ENCODE assay signal across 14 cellular contexts in genomic region chr19:46303345-46303701, GRCh38. TPM values are rescaled to one million over a fixed set of nuclear protein-coding genes. Genes with fewer than 3 reads are reported as not detected.
DNase-seq lines count a peak whose midpoint lies in the region; ATAC-seq and TF ChIP-seq lines count a peak whose summit lies in the region.
"Had no signal": no experiment of that assay in that cellular context is flagged by ENCODE, and none has a peak within 500 bp of the region (broad histone marks: within the 10 kb centered on the region; RNA-seq: fewer than 3 reads in every experiment).

No MANE protein-coding gene starts in this region.

- in situ Hi-C loops in ACHN (cut with HindIII; ENCODE audit: low pct_ligation_motif_present, low pct_unique_long_range_greater_than_20kb, low sequenced_read_pairs): no loop called here

- peaks cover 39% of the 10 kb centered on the region for H3K36me3 Mint-ChIP-seq in nephron progenitor cell (ENCODE audit: low read depth)

- H3K4me1 ChIP-seq in esophagus (ENCODE audit: control insufficient read depth in 2 of 2, insufficient read depth in 2 of 2, low read length in 1 of 2) (peaks cover 2 to 5% of the 10 kb centered on the region in 2 donors), upper lobe of right lung (peaks cover 41% of the 10 kb centered on the region)

- H3K9me3 Mint-ChIP-seq in nephron progenitor cell: peaks cover 27% of the 10 kb centered on the region

- H3K9me3 ChIP-seq in esophagus (ENCODE audit: control insufficient read depth in 2 of 2, insufficient read depth in 1 of 2, low read depth in 1 of 2, low read length in 1 of 2): no peaks in the 10 kb centered on the region
- no peaks in the 10 kb centered on the region for H3K9me3 ChIP-seq in upper lobe of right lung

- no peaks in the 10 kb centered on the region for H3K27me3 Mint-ChIP-seq in nephron progenitor cell (ENCODE audit: low read depth, poor library complexity)

- H3K27me3 ChIP-seq in esophagus (ENCODE audit: control insufficient read depth in 1 of 2, insufficient read depth in 2 of 2, low read length in 2 of 2) (no peaks in the 10 kb centered on the region), upper lobe of right lung (no peaks in the 10 kb centered on the region)
- H3K27me3 ChIP-seq: SJSA1 had no signal

- 71 to 76% methylated on average over 9 of the region's 9 CpGs for WGBS in esophagus, 2 donors

- intact Hi-C loops in upper lobe of right lung (cut with DNase I): no loop called here

- H3K36me3 ChIP-seq in esophagus (ENCODE audit: control insufficient read depth in 2 of 2, insufficient read depth in 2 of 2, low read length in 1 of 2): no peaks in the 10 kb centered on the region
- peaks cover 29% of the 10 kb centered on the region for H3K36me3 ChIP-seq in upper lobe of right lung
- H3K36me3 ChIP-seq: SJSA1, WERI-Rb-1 had no signal

- DNase-seq in NCI-H345 (lab: John Stamatoyannopoulos, UW) (peak; percentile 9), NCI-H345 treated with DMSO at 0.1 percent for 48 hours (lab: John Stamatoyannopoulos, UW; ENCODE audit: unreplicated experiment) (no peak), nephron progenitor cell (no peak), upper lobe of right lung (peak; percentile 70), ACHN (no peak), NCI-H510A (lab: John Stamatoyannopoulos, UW) (no peak)
- no peak for DNase-seq in stimulated activated CD4-positive, alpha-beta T cell treated with anti-CD3 and anti-CD28 coated beads, Interleukin-12 subunit alpha, Interleukin-12 subunit beta, amount 100 ng/mL, for 4 hours
- DNase-seq: 8988T; amniotic stem cell; NCI-H748 treated with DMSO at 0.1 percent for 48 hours; stimulated activated naive B cell treated with anti-CD40 and anti-IgM and Interleukin-4, amounts not matched to agents 10 μg/mL and 1 μg/mL and 100 μg/mL, for 72 hours; WERI-Rb-1 had no signal

- H3K27ac ChIP-seq in esophagus (ENCODE audit: low read depth in 2 of 2, low read length in 1 of 2) (peak overlapping the region; percentile 62 to 67), upper lobe of right lung (peak overlapping the region; percentile 91)
- H3K27ac ChIP-seq: SJSA1, WERI-Rb-1 had no signal

- H3K4me1 Mint-ChIP-seq in nephron progenitor cell: peaks cover 48% of the 10 kb centered on the region

- H3K4me3 ChIP-seq in esophagus (ENCODE audit: low read depth in 1 of 2, low read length in 2 of 2) (no peak overlapping the region), upper lobe of right lung (no peak overlapping the region)
- H3K4me3 ChIP-seq: SJSA1 had no signal

- no peak overlapping the region for H3K27ac Mint-ChIP-seq in nephron progenitor cell
- H3K27ac Mint-ChIP-seq: stimulated activated naive B cell treated with anti-CD40 and anti-IgM and Interleukin-4, amounts not matched to agents 10 μg/mL and 1 μg/mL and 100 μg/mL, for 72 hours had no signal

- TF ChIP-seq CTCF in nephron progenitor cell (IDR thresholded peaks at IDR 0.05): no peak
- TF ChIP-seq CTCF in upper lobe of right lung (IDR thresholded peaks at IDR 0.05): no peak

- ATAC-seq in upper lobe of right lung: no peak
- ATAC-seq: stimulated activated naive B cell treated with anti-CD40 and anti-IgM and Interleukin-4, amounts not matched to agents 10 μg/mL and 1 μg/mL and 100 μg/mL, for 72 hours had no signal

- H3K4me3 Mint-ChIP-seq in nephron progenitor cell: peak overlapping the region; percentile 56
- H3K4me3 Mint-ChIP-seq: stimulated activated naive B cell treated with anti-CD40 and anti-IgM and Interleukin-4, amounts not matched to agents 10 μg/mL and 1 μg/mL and 100 μg/mL, for 72 hours had no signal

RNA-seq across cellular contexts. Expression of gene HIF3A, which starts 6.5 kb away (rescaled TPM):
- 10 to 100 TPM; 12.3 to 27.3 TPM for polyA plus RNA-seq in esophagus
- total RNA-seq in upper lobe of right lung: 63.1 TPM
- total RNA-seq: SJSA1 had no signal

RNA-seq across cellular contexts. Expression of gene PPP5C, which starts 43.6 kb away (rescaled TPM):
- 10 to 100 TPM; 34.7 to 35.5 TPM for polyA plus RNA-seq in esophagus
- total RNA-seq in upper lobe of right lung: 50.0 TPM

Comparison
In these comparisons a context has a peak if more than half of its experiments do, and no peak if none do; other contexts are left out.
1. DNase-seq: peak in NCI-H345 (single experiment) and upper lobe of right lung (single experiment); none in NCI-H345 treated with DMSO at 0.1 percent for 48 hours (single experiment), nephron progenitor cell (single experiment), ACHN (single experiment), NCI-H510A (single experiment) and stimulated activated CD4-positive, alpha-beta T cell treated with anti-CD3 and anti-CD28 coated beads, Interleukin-12 subunit alpha, Interleukin-12 subunit beta, amount 100 ng/mL, for 4 hours (single experiment).